In genomic region chr18:596288-596881, GRCh38 we compare ENCODE assay signal across 9 cellular contexts. TPM values are rescaled to one million over a fixed set of nuclear protein-coding genes. Genes with fewer than 3 reads are reported as not detected.
A peak's percentile ranks its signal among the peaks of the same experiment; 100 is the strongest.
DNase-seq lines count a peak whose midpoint lies in the region; ATAC-seq and TF ChIP-seq lines count a peak whose summit lies in the region.
"Had no signal": no experiment of that assay in that cellular context is flagged by ENCODE, and none has a peak within 500 bp of the region (broad histone marks: within the 10 kb centered on the region; RNA-seq: fewer than 3 reads in every experiment).

No MANE protein-coding gene starts in this region.

- peak overlapping the region in 1 of 2 donors; percentile 36 for H3K9ac ChIP-seq in liver (ENCODE audit: low read depth in 1 of 2, low read length in 2 of 2)

- no peak for TF ChIP-seq POLR2A in NB4 (IDR thresholded peaks at IDR 0.05; ENCODE audit: extremely low read depth, insufficient read length)
- no peak for TF ChIP-seq POLR2A in gastrocnemius medialis (IDR thresholded peaks at IDR 0.05)

- H3K36me3 Mint-ChIP-seq in activated naive CD4-positive, alpha-beta T cell treated with anti-CD3 and anti-CD28 coated beads, Interleukin-2, amount 50 U/mL, for 72 hours: peaks cover 0 to 5% of the 10 kb centered on the region in 2 donors

- H3K4me1 ChIP-seq in liver (ENCODE audit: control insufficient read depth in 4 of 4, insufficient read depth in 4 of 4, low read length in 3 of 4) (peaks cover 3 to 5% (median 4%) of the 10 kb centered on the region in 4 donors), gastrocnemius medialis (no peaks in the 10 kb centered on the region)

- ATAC-seq in GM21529 (IDR thresholded peaks at IDR 0.05; ENCODE audit: unreplicated experiment): peak; percentile 62
- ATAC-seq in activated naive CD4-positive, alpha-beta T cell treated with anti-CD3 and anti-CD28 coated beads, Interleukin-2, amount 50 U/mL, for 72 hours: peak; percentile 75 to 78
- no peak for ATAC-seq in GM21825 (IDR thresholded peaks at IDR 0.05; ENCODE audit: unreplicated experiment)
- ATAC-seq in gastrocnemius medialis: no peak

- no peak overlapping the region for H3K27ac Mint-ChIP-seq in activated naive CD4-positive, alpha-beta T cell treated with anti-CD3 and anti-CD28 coated beads, Interleukin-2, amount 50 U/mL, for 72 hours

- no peak for TF ChIP-seq CTCF in NB4 (IDR thresholded peaks at IDR 0.05; ENCODE audit: low read depth, low read length)
- TF ChIP-seq CTCF in liver (IDR thresholded peaks at IDR 0.05; ENCODE audit: low read depth, low read length, missing input control): no peak
- TF ChIP-seq CTCF in gastrocnemius medialis (IDR thresholded peaks at IDR 0.05 in 4 of 5, conservative IDR thresholded peaks at IDR 0.05 in 1 of 5): no peak

- no peaks in the 10 kb centered on the region for H3K36me3 ChIP-seq in liver (ENCODE audit: control insufficient read depth in 4 of 4, insufficient read depth in 3 of 4, low read depth in 1 of 4, low read length in 3 of 4)
- no peaks in the 10 kb centered on the region for H3K36me3 ChIP-seq in gastrocnemius medialis

- intact Hi-C loops in gastrocnemius medialis (cut with DNase I; ENCODE audit: low total_unique reads): no loop called here

- 17% methylated on average over 21 of the region's 24 CpGs for WGBS in liver

- H3K27me3 ChIP-seq in liver (ENCODE audit: control insufficient read depth in 4 of 4, insufficient read depth in 4 of 4, low read length in 3 of 4) (peaks cover 0 to 7% (median under 1%) of the 10 kb centered on the region in 4 donors), gastrocnemius medialis (peaks cover 0 to 19% (median 10%) of the 10 kb centered on the region in 3 donors)

- H3K9me3 Mint-ChIP-seq in activated naive CD4-positive, alpha-beta T cell treated with anti-CD3 and anti-CD28 coated beads, Interleukin-2, amount 50 U/mL, for 72 hours: peaks cover 0 to 5% of the 10 kb centered on the region in 2 donors

- H3K9me3 ChIP-seq in liver (ENCODE audit: control insufficient read depth in 4 of 4, low read length in 3 of 4): no peaks in the 10 kb centered on the region
- no peaks in the 10 kb centered on the region for H3K9me3 ChIP-seq in gastrocnemius medialis

- peak overlapping the region in 1 of 2 donors; percentile 36 for H3K27ac ChIP-seq in liver (ENCODE audit: low read depth in 1 of 2, low read length in 2 of 2)
- H3K27ac ChIP-seq in gastrocnemius medialis: no peak overlapping the region

- in situ Hi-C loops in gastrocnemius medialis (cut with MboI; ENCODE audit: low sequenced_read_pairs in 4 of 4): no loop called here

- no peak overlapping the region for H3K4me3 ChIP-seq in NB4 (ENCODE audit: low read depth, low read length)
- H3K4me3 ChIP-seq in liver (ENCODE audit: low read depth in 1 of 3, low read length in 3 of 3): peak overlapping the region in 2 of 3 donors; percentile 29 to 45
- H3K4me3 ChIP-seq in gastrocnemius medialis: no peak overlapping the region

- no peak for TF ChIP-seq RAD21 in liver (IDR thresholded peaks at IDR 0.05)

- DNase-seq in NCI-H82 (lab: John Stamatoyannopoulos, UW) (peak; percentile 30), NCI-H82 treated with DMSO at 0.1 percent for 48 hours (lab: John Stamatoyannopoulos, UW; ENCODE audit: unreplicated experiment) (no peak), NB4 (ENCODE audit: low read depth) (peak; percentile 40), gastrocnemius medialis (no peak)
- peak in 1 of 2 donors; percentile 4 for DNase-seq in activated naive CD4-positive, alpha-beta T cell treated with anti-CD3 and anti-CD28 coated beads, Interleukin-2, amount 50 U/mL, for 72 hours (ENCODE audit: low spot score in 2 of 2)

TF ChIP-seq in liver, 16 proteins besides CTCF, POLR2A, EP300 and RAD21:
- TF ChIP-seq ATF3 (IDR thresholded peaks at IDR 0.05): no peak
- no peak for TF ChIP-seq GABPA (IDR thresholded peaks at IDR 0.05 in 1 of 2, conservative IDR thresholded peaks at IDR 0.05 in 1 of 2)
- TF ChIP-seq HNF4G (IDR thresholded peaks at IDR 0.05): no peak
- TF ChIP-seq MAX (IDR thresholded peaks at IDR 0.05): no peak
- no peak for TF ChIP-seq TAF1 (conservative IDR thresholded peaks at IDR 0.05)
- TF ChIP-seq REST (IDR thresholded peaks at IDR 0.05): no peak
- no peak for TF ChIP-seq FOXA1 (IDR thresholded peaks at IDR 0.05)
- TF ChIP-seq RXRA (IDR thresholded peaks at IDR 0.05): no peak
- TF ChIP-seq SP1 (IDR thresholded peaks at IDR 0.05): no peak
- no peak for TF ChIP-seq HNF4A (conservative IDR thresholded peaks at IDR 0.05)
- no peak for TF ChIP-seq ZBTB33 (IDR thresholded peaks at IDR 0.05)
- TF ChIP-seq YY1 (IDR thresholded peaks at IDR 0.05): no peak
- no peak for TF ChIP-seq EGR1 (IDR thresholded peaks at IDR 0.05; ENCODE audit: low read depth in 2 of 2)
TF ChIP-seq in liver: peak in this region for 0.

RNA-seq across cellular contexts. Expression of gene CLUL1, which starts 0.4 kb away (rescaled TPM):
- not detected for total RNA-seq in activated naive CD4-positive, alpha-beta T cell treated with anti-CD3 and anti-CD28 coated beads, Interleukin-2, amount 50 U/mL, for 72 hours
- not detected for total RNA-seq in liver
- under 1 TPM; 0.09 to 0.31 TPM for polyA plus RNA-seq in liver
- total RNA-seq in gastrocnemius medialis: 1 to 10 TPM in 1 of 4 donors, not detected in 3; 2.9 TPM
- total RNA-seq: T-helper 2 cell treated with Interferon-gamma antibody and Interleukin-4, amounts not matched to agents 100 ng/mL and 5 ng/mL, for 36 hours had no signal

RNA-seq across cellular contexts. Expression of gene CETN1, which starts 16.2 kb away (rescaled TPM):
- total RNA-seq in activated naive CD4-positive, alpha-beta T cell treated with anti-CD3 and anti-CD28 coated beads, Interleukin-2, amount 50 U/mL, for 72 hours: not detected
- total RNA-seq in liver (not detected), gastrocnemius medialis (not detected)
- polyA plus RNA-seq in liver: not detected
- total RNA-seq: T-helper 2 cell treated with Interferon-gamma antibody and Interleukin-4, amounts not matched to agents 100 ng/mL and 5 ng/mL, for 36 hours had no signal

Comparison
In these comparisons a context has a peak if more than half of its experiments do, and no peak if none do; other contexts are left out.
1. DNase-seq: peak in NCI-H82 (single experiment) and NB4 (single experiment); none in NCI-H82 treated with DMSO at 0.1 percent for 48 hours (single experiment) and gastrocnemius medialis (0 of 2).
2. ATAC-seq: peak in GM21529 (single experiment) and activated naive CD4-positive, alpha-beta T cell treated with anti-CD3 and anti-CD28 coated beads, Interleukin-2, amount 50 U/mL, for 72 hours (2 of 2); none in GM21825 (single experiment) and gastrocnemius medialis (0 of 2).
3. H3K4me3 ChIP-seq: peak in liver (2 of 3); none in NB4 (single experiment) and gastrocnemius medialis (0 of 4).